ENCODE assay signal across 21 cellular contexts in genomic region chr4:119518230-119518892, GRCh38.
DNase-seq lines count a peak whose midpoint lies in the region; ATAC-seq and TF ChIP-seq lines count a peak whose summit lies in the region.
"Had no signal": no experiment of that assay in that cellular context is flagged by ENCODE, and none has a peak within 500 bp of the region (broad histone marks: within the 10 kb centered on the region; RNA-seq: fewer than 3 reads in every experiment).

No MANE protein-coding gene starts in this region.

- no peak overlapping the region for H4K8ac ChIP-seq in trophoblast cell (ENCODE audit: low read depth, low read length)

- no peak overlapping the region for H3K18ac ChIP-seq in trophoblast cell (ENCODE audit: low read length)

- H3K4ac ChIP-seq in trophoblast cell (ENCODE audit: low read depth, low read length) = no peak overlapping the region

- no peak overlapping the region for H2BK120ac ChIP-seq in trophoblast cell (ENCODE audit: insufficient read depth, low read length, poor library complexity)

- no peak overlapping the region for H4K91ac ChIP-seq in trophoblast cell (ENCODE audit: low read depth, low read length)

- 92 to 93% methylated on average over 3 of the region's 3 CpGs for WGBS in sigmoid colon, 2 donors
- no CpG with 5 or more reads among the region's 3 CpGs for WGBS in trophoblast cell (ENCODE audit: extremely low coverage, insufficient coverage, insufficient read length)

- no peak overlapping the region for H3K9ac ChIP-seq in trophoblast cell (ENCODE audit: low read length)

- no peak overlapping the region for H2AK5ac ChIP-seq in trophoblast cell (ENCODE audit: low read length)

- H3K4me1 ChIP-seq in ascending aorta = peaks cover 2 to 24% of the 10 kb centered on the region in 2 donors
- H3K4me1 ChIP-seq in sigmoid colon = peaks cover 0 to 43% (median 26%) of the 10 kb centered on the region in 4 donors
- no peaks in the 10 kb centered on the region for H3K4me1 ChIP-seq in trophoblast cell (ENCODE audit: control insufficient read depth in 1 of 2, insufficient read depth in 2 of 2, low read length in 2 of 2)
- H3K4me1 ChIP-seq: SJCRH30, testis had no signal

- no peak for DNase-seq in AG04450 (ENCODE audit: low read depth, low spot score)
- DNase-seq in ascending aorta (ENCODE audit: low spot score in 2 of 2) = no peak
- no peak for DNase-seq in left ventricle myocardium superior
- no peak for DNase-seq in sigmoid colon
- no peak for DNase-seq in NCI-H2107 treated with DMSO at 0.1 percent for 48 hours (lab: John Stamatoyannopoulos, UW; ENCODE audit: unreplicated experiment)
- DNase-seq in GM10248 (ENCODE audit: extremely low spot score) = no peak
- no peak for DNase-seq in trophoblast cell
- DNase-seq: activated CD8-positive, alpha-beta T cell treated with anti-CD3 and anti-CD28 coated beads for 36 hours; activated naive CD4-positive, alpha-beta T cell; amniotic stem cell; CD4-positive, CD25-positive, alpha-beta regulatory T cell; cerebellar nuclear complex; DMS 273 treated with DMSO at 0.1 percent for 48 hours; effector CD8-positive, alpha-beta T cell; Kasumi-1; NCI-H1048; NCI-H1930; PC-3; SJCRH30; testis had no signal

- H3K9me3 ChIP-seq in AG04450 (ENCODE audit: control insufficient read depth, insufficient read depth, low read length) = no peaks in the 10 kb centered on the region
- H3K9me3 ChIP-seq in ascending aorta = no peaks in the 10 kb centered on the region
- no peaks in the 10 kb centered on the region for H3K9me3 ChIP-seq in sigmoid colon
- no peaks in the 10 kb centered on the region for H3K9me3 ChIP-seq in trophoblast cell (ENCODE audit: insufficient read depth, low read depth, low read length)
- H3K9me3 ChIP-seq: SJCRH30, testis had no signal

- ATAC-seq in left ventricle myocardium superior = peak; percentile 39
- no peak for ATAC-seq in GM19351 (IDR thresholded peaks at IDR 0.05; ENCODE audit: unreplicated experiment)
- ATAC-seq: activated CD8-positive, alpha-beta T cell treated with anti-CD3 and anti-CD28 coated beads for 36 hours; PC-3 had no signal

- intact Hi-C loops in ascending aorta (cut with DNase I) (no loop called here), left ventricle myocardium superior (cut with micrococcal nuclease) (no loop called here), sigmoid colon (cut with DNase I) (no loop called here)

- H3K36me3 ChIP-seq in ascending aorta = peaks cover 16 to 39% of the 10 kb centered on the region in 2 donors
- H3K36me3 ChIP-seq in sigmoid colon = peaks cover 0 to 80% (median 11%) of the 10 kb centered on the region in 4 donors
- peaks cover 2 to 3% of the 10 kb centered on the region in 2 experiments for H3K36me3 ChIP-seq in trophoblast cell (ENCODE audit: control insufficient read depth in 1 of 2, insufficient read depth in 2 of 2, low read length in 2 of 2)

- H4K12ac ChIP-seq in trophoblast cell (ENCODE audit: low read depth, low read length) = no peak overlapping the region

- H3K23ac ChIP-seq in trophoblast cell (ENCODE audit: low read length) = no peak overlapping the region

- CTCF ChIA-PET in AG04450 (lab: Charles Lee) = interaction anchor here (1.0 kb wide), 2 partner anchors 110 to 538 kb away, joined by 3 read pairs; partner anchors contain the start of gene PDE5A
- CTCF ChIA-PET in GM10248 (lab: Yijun Ruan, JAX) = interaction anchor here (1.1 kb wide), 1 partner anchor 11 kb away, joined by 3 read pairs; no protein-coding TSS in a partner anchor

- H3K4me3 ChIP-seq in AG04450 (ENCODE audit: low read depth, low read length) (no peak overlapping the region), ascending aorta (no peak overlapping the region), sigmoid colon (no peak overlapping the region), trophoblast cell (ENCODE audit: low read depth, low read length) (no peak overlapping the region)
- H3K4me3 ChIP-seq: SJCRH30, testis had no signal

- no peak overlapping the region for H2AFZ ChIP-seq in trophoblast cell (ENCODE audit: insufficient read depth, low read length, poor library complexity)

- no peak for TF ChIP-seq POLR2A in sigmoid colon (IDR thresholded peaks at IDR 0.05)

- H2BK12ac ChIP-seq in trophoblast cell (ENCODE audit: low read length) = no peak overlapping the region

- POLR2A ChIA-PET in AG04450 (lab: Yijun Ruan, JAX) = interaction anchor here (1.0 to 1.1 kb wide), 2 partner anchors 8 to 11 kb away, joined by 5 to 7 read pairs; no protein-coding TSS in a partner anchor
- POLR2A ChIA-PET in GM10248 (lab: Yijun Ruan, JAX) = no interaction called here

- H2BK5ac ChIP-seq in trophoblast cell (ENCODE audit: low read depth, low read length, poor library complexity) = no peak overlapping the region

- no peak for TF ChIP-seq EP300 in sigmoid colon (IDR thresholded peaks at IDR 0.05)

- no peaks in the 10 kb centered on the region for H3K79me1 ChIP-seq in trophoblast cell (ENCODE audit: low read length)

- no peaks in the 10 kb centered on the region for H3K79me2 ChIP-seq in trophoblast cell (ENCODE audit: control insufficient read depth, insufficient read depth, low read length, poor library complexity)

- no peak overlapping the region for H3K4me2 ChIP-seq in trophoblast cell (ENCODE audit: low read length)

- TF ChIP-seq CTCF in AG04450 (IDR thresholded peaks at IDR 0.05; ENCODE audit: low read depth, low read length) = no peak
- TF ChIP-seq CTCF in ascending aorta (IDR thresholded peaks at IDR 0.05) = no peak
- TF ChIP-seq CTCF in sigmoid colon (IDR thresholded peaks at IDR 0.05) = no peak
- TF ChIP-seq CTCF in GM10248 (IDR thresholded peaks at IDR 0.05; ENCODE audit: control extremely low read depth, extremely low read depth, low read depth, missing control alignments) = no peak

- no peak overlapping the region for H3K14ac ChIP-seq in trophoblast cell (ENCODE audit: low read length)

- no peaks in the 10 kb centered on the region for H3K27me3 ChIP-seq in AG04450 (ENCODE audit: control insufficient read depth, insufficient read depth, low read length)
- no peaks in the 10 kb centered on the region for H3K27me3 ChIP-seq in ascending aorta
- no peaks in the 10 kb centered on the region for H3K27me3 ChIP-seq in sigmoid colon
- H3K27me3 ChIP-seq in trophoblast cell (ENCODE audit: insufficient read depth, low read length) = no peaks in the 10 kb centered on the region
- H3K27me3 ChIP-seq: SJCRH30, testis had no signal

- H3K27ac ChIP-seq in AG04450 (ENCODE audit: low read depth, low read length) (peak overlapping the region; percentile 33), ascending aorta (peak overlapping the region; percentile 56 to 78), sigmoid colon (peak overlapping the region in 3 of 4 donors; percentile 1 to 56 (median 48)), trophoblast cell (ENCODE audit: low read depth, low read length) (no peak overlapping the region)
- H3K27ac ChIP-seq: SJCRH30 had no signal
